In the genomic region with DNA sequence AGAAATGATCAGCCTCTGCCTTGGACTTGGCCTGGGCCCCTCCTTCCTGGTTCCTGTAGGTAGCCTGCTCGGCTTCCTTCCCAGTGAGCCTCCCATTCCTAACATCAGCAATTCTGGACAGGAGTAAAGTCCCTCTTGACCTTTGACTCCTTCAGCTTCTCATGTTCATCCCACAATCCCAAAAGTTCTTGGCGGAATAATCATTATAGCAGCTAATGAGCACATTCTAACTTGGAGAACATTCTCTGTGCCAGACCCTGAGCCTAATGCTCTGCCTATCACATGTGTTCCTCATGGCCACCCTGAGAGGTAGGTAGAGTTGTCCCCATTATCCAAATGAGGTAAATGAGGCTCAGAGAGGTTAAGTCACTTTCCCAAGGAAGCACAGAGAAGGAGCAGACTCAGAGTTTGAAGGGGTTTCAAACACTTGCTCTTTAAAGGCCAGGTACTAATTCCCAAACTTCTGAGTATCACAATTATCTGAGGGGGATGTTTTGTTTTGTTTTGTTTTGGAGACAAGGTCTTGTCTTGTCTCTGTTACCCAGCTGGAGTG, we compare ENCODE assay signal across 17 cellular contexts. TPM values are rescaled to one million over a fixed set of nuclear protein-coding genes. Genes with fewer than 3 reads are reported as not detected.
DNase-seq lines count a peak whose midpoint lies in the region; ATAC-seq and TF ChIP-seq lines count a peak whose summit lies in the region.
"Had no signal": no experiment of that assay in that cellular context is flagged by ENCODE, and none has a peak within 500 bp of the region (broad histone marks: within the 10 kb centered on the region; RNA-seq: fewer than 3 reads in every experiment).

No MANE protein-coding gene starts in this region.

- H3K36me3 Mint-ChIP-seq in activated CD8-positive, alpha-beta memory T cell treated with anti-CD3 and anti-CD28 coated beads, Interleukin-2, amount 10 ng/mL, durations not matched to agents 7 days and 5 days: no peaks in the 10 kb centered on the region
- H3K36me3 Mint-ChIP-seq in activated T-helper 17 cell treated with anti-CD3 and anti-CD28 coated beads, Interleukin-2, amount 50 U/mL, for 72 hours (ENCODE audit: low read depth): no peaks in the 10 kb centered on the region
- H3K36me3 Mint-ChIP-seq in endothelial cell (ENCODE audit: low read depth, unreplicated experiment): no peaks in the 10 kb centered on the region

- H3K4me3 ChIP-seq in liver (ENCODE audit: low read depth in 1 of 3, low read length in 3 of 3) (no peak overlapping the region), stomach (no peak overlapping the region), gastroesophageal sphincter (no peak overlapping the region)

- peak overlapping the region; percentile 68 to 93 for H3K27ac ChIP-seq in liver (ENCODE audit: low read depth in 1 of 2, low read length in 2 of 2)
- peak overlapping the region in 2 of 5 donors; percentile 2 to 78 for H3K27ac ChIP-seq in stomach
- no peak overlapping the region for H3K27ac ChIP-seq in gastroesophageal sphincter

- no peak overlapping the region for H3K4me3 Mint-ChIP-seq in activated CD8-positive, alpha-beta memory T cell treated with anti-CD3 and anti-CD28 coated beads, Interleukin-2, amount 10 ng/mL, durations not matched to agents 7 days and 5 days
- H3K4me3 Mint-ChIP-seq in activated T-helper 17 cell treated with anti-CD3 and anti-CD28 coated beads, Interleukin-2, amount 50 U/mL, for 72 hours: no peak overlapping the region
- H3K4me3 Mint-ChIP-seq in endothelial cell (ENCODE audit: unreplicated experiment): no peak overlapping the region

- no peak for ATAC-seq in activated CD8-positive, alpha-beta memory T cell treated with anti-CD3 and anti-CD28 coated beads, Interleukin-2, amount 10 ng/mL, durations not matched to agents 7 days and 5 days
- no peak for ATAC-seq in activated T-helper 17 cell treated with anti-CD3 and anti-CD28 coated beads, Interleukin-2, amount 50 U/mL, for 72 hours (replicated peaks)
- no peak for ATAC-seq in gastroesophageal sphincter
- ATAC-seq: Right ventricle myocardium inferior had no signal

- TF ChIP-seq POLR2A in stomach (IDR thresholded peaks at IDR 0.05) (no peak), gastroesophageal sphincter (IDR thresholded peaks at IDR 0.05) (no peak)

- no peak for DNase-seq in activated CD8-positive, alpha-beta memory T cell treated with anti-CD3 and anti-CD28 coated beads, Interleukin-2, amount 10 ng/mL, durations not matched to agents 7 days and 5 days
- DNase-seq in activated CD8-positive, alpha-beta memory T cell treated with anti-CD3 and anti-CD28 coated beads, Interleukin-2, amount 50 U/mL, for 4 hours: no peak
- peak; percentile 32 for DNase-seq in stomach
- no peak for DNase-seq in SW480 (ENCODE audit: low spot score)
- no peak for DNase-seq in endothelial cell (ENCODE audit: low spot score)
- DNase-seq: 8988T, C1 segment of cervical spinal cord, GDM1, Kasumi-1, MM.1S, NCI-H1092 treated with DMSO at 0.1 percent for 48 hours, NCI-H2227 treated with DMSO at 0.1 percent for 48 hours, NCI-H524 had no signal

- CTCF ChIA-PET in activated CD8-positive, alpha-beta memory T cell treated with anti-CD3 and anti-CD28 coated beads, Interleukin-2, amount 10 ng/mL, durations not matched to agents 7 days and 5 days (lab: Charles Lee): interaction anchor here (0.6 to 6.3 kb wide), 8 partner anchors 9 to 66 kb away, joined by 3 to 37 read pairs (median 3); no protein-coding TSS in a partner anchor

- peaks cover 8% of the 10 kb centered on the region for H3K4me1 Mint-ChIP-seq in activated CD8-positive, alpha-beta memory T cell treated with anti-CD3 and anti-CD28 coated beads, Interleukin-2, amount 10 ng/mL, durations not matched to agents 7 days and 5 days
- peaks cover 4% of the 10 kb centered on the region for H3K4me1 Mint-ChIP-seq in activated T-helper 17 cell treated with anti-CD3 and anti-CD28 coated beads, Interleukin-2, amount 50 U/mL, for 72 hours
- H3K4me1 Mint-ChIP-seq in endothelial cell (ENCODE audit: unreplicated experiment): no peaks in the 10 kb centered on the region

- TF ChIP-seq EP300 in stomach (IDR thresholded peaks at IDR 0.05): no peak
- TF ChIP-seq EP300 in gastroesophageal sphincter (IDR thresholded peaks at IDR 0.05): no peak

- TF ChIP-seq RAD21 in liver (IDR thresholded peaks at IDR 0.05): no peak

- WGBS in liver: 76% methylated on average over 2 of the region's 2 CpGs
- WGBS in stomach, 5 donors: 66 to 88% (median 75%) methylated on average over 2 of the region's 2 CpGs
- 60 to 67% methylated on average over 1 of the region's 2 CpGs for WGBS in gastroesophageal sphincter (ENCODE audit: low coverage in 1 of 2), 2 donors

- H3K36me3 ChIP-seq in liver (ENCODE audit: control insufficient read depth in 4 of 4, insufficient read depth in 3 of 4, low read depth in 1 of 4, low read length in 3 of 4) (no peaks in the 10 kb centered on the region), stomach (no peaks in the 10 kb centered on the region), gastroesophageal sphincter (peaks cover 0 to 16% of the 10 kb centered on the region in 2 donors)

- TF ChIP-seq CTCF in liver (IDR thresholded peaks at IDR 0.05; ENCODE audit: low read depth, low read length, missing input control) (no peak), stomach (IDR thresholded peaks at IDR 0.05) (no peak), gastroesophageal sphincter (IDR thresholded peaks at IDR 0.05) (no peak), endothelial cell (IDR thresholded peaks at IDR 0.05; ENCODE audit: unreplicated experiment) (no peak)

- H3K9me3 ChIP-seq in liver (ENCODE audit: control insufficient read depth in 4 of 4, low read length in 3 of 4) (no peaks in the 10 kb centered on the region), stomach (no peaks in the 10 kb centered on the region), gastroesophageal sphincter (no peaks in the 10 kb centered on the region)

- H3K27ac Mint-ChIP-seq in activated CD8-positive, alpha-beta memory T cell treated with anti-CD3 and anti-CD28 coated beads, Interleukin-2, amount 10 ng/mL, durations not matched to agents 7 days and 5 days: peak overlapping the region; percentile 5
- peak overlapping the region; percentile 52 for H3K27ac Mint-ChIP-seq in activated T-helper 17 cell treated with anti-CD3 and anti-CD28 coated beads, Interleukin-2, amount 50 U/mL, for 72 hours
- H3K27ac Mint-ChIP-seq in endothelial cell (ENCODE audit: unreplicated experiment): no peak overlapping the region

- no peaks in the 10 kb centered on the region for H3K27me3 Mint-ChIP-seq in activated CD8-positive, alpha-beta memory T cell treated with anti-CD3 and anti-CD28 coated beads, Interleukin-2, amount 10 ng/mL, durations not matched to agents 7 days and 5 days
- no peaks in the 10 kb centered on the region for H3K27me3 Mint-ChIP-seq in activated T-helper 17 cell treated with anti-CD3 and anti-CD28 coated beads, Interleukin-2, amount 50 U/mL, for 72 hours
- peaks cover 2% of the 10 kb centered on the region for H3K27me3 Mint-ChIP-seq in endothelial cell (ENCODE audit: unreplicated experiment)

- H3K4me1 ChIP-seq in liver (ENCODE audit: control insufficient read depth in 4 of 4, insufficient read depth in 4 of 4, low read length in 3 of 4): peaks cover 2 to 16% (median 13%) of the 10 kb centered on the region in 4 donors
- peaks cover 6 to 22% (median 20%) of the 10 kb centered on the region in 4 donors for H3K4me1 ChIP-seq in stomach
- H3K4me1 ChIP-seq in gastroesophageal sphincter: peaks cover 0 to 6% (median 0%) of the 10 kb centered on the region in 3 donors

- no peaks in the 10 kb centered on the region for H3K9me3 Mint-ChIP-seq in activated CD8-positive, alpha-beta memory T cell treated with anti-CD3 and anti-CD28 coated beads, Interleukin-2, amount 10 ng/mL, durations not matched to agents 7 days and 5 days (ENCODE audit: low read depth)
- H3K9me3 Mint-ChIP-seq in activated T-helper 17 cell treated with anti-CD3 and anti-CD28 coated beads, Interleukin-2, amount 50 U/mL, for 72 hours: no peaks in the 10 kb centered on the region
- no peaks in the 10 kb centered on the region for H3K9me3 Mint-ChIP-seq in endothelial cell (ENCODE audit: unreplicated experiment)

- intact Hi-C loops in stomach (cut with DNase I; ENCODE audit: low total_unique reads): no loop called here

- H3K27me3 ChIP-seq in liver (ENCODE audit: control insufficient read depth in 4 of 4, insufficient read depth in 4 of 4, low read length in 3 of 4): no peaks in the 10 kb centered on the region
- H3K27me3 ChIP-seq in stomach: no peaks in the 10 kb centered on the region
- no peaks in the 10 kb centered on the region for H3K27me3 ChIP-seq in gastroesophageal sphincter

- no peak overlapping the region for H3K9ac ChIP-seq in liver (ENCODE audit: low read depth in 1 of 2, low read length in 2 of 2)

RNA-seq across cellular contexts. Expression of a gene that starts 21.2 kb away (rescaled TPM):
- total RNA-seq in activated CD8-positive, alpha-beta memory T cell treated with anti-CD3 and anti-CD28 coated beads, Interleukin-2, amount 10 ng/mL, durations not matched to agents 7 days and 5 days: 10 to 100 TPM; 11.8 to 12.1 TPM
- total RNA-seq in activated T-helper 17 cell treated with anti-CD3 and anti-CD28 coated beads, Interleukin-2, amount 50 U/mL, for 72 hours: 10 to 100 TPM; 12.1 to 14.9 TPM
- 10 to 100 TPM; 10.7 to 12.2 TPM for total RNA-seq in liver
- 10 to 100 TPM; 20.2 to 34.0 TPM for polyA plus RNA-seq in liver
- total RNA-seq in stomach: 10 to 100 TPM in 2 of 5 donors, 1 to 10 TPM in 1, not detected in 2; 8.1 to 61.3 (median 13.0) TPM
- polyA plus RNA-seq in stomach: 10 to 100 TPM; 31.8 to 36.5 (median 34.1) TPM
- total RNA-seq in gastroesophageal sphincter: 10 to 100 TPM; 18.2 to 27.5 (median 24.5) TPM
- total RNA-seq in endothelial cell (ENCODE audit: unreplicated experiment): 26.8 TPM

RNA-seq across cellular contexts. Expression of a gene that starts 21.5 kb away (rescaled TPM):
- 10 to 100 TPM; 47.6 to 57.2 TPM for total RNA-seq in activated CD8-positive, alpha-beta memory T cell treated with anti-CD3 and anti-CD28 coated beads, Interleukin-2, amount 10 ng/mL, durations not matched to agents 7 days and 5 days
- total RNA-seq in activated T-helper 17 cell treated with anti-CD3 and anti-CD28 coated beads, Interleukin-2, amount 50 U/mL, for 72 hours: 10 to 100 TPM; 31.2 to 60.0 TPM
- total RNA-seq in liver (10 to 100 TPM; 21.9 to 45.7 TPM), stomach (100 to 1,000 TPM in 2 of 5 donors, 10 to 100 TPM in 3; 48.4 to 204 (median 92.7) TPM), gastroesophageal sphincter (100 to 1,000 TPM in 1 of 4 donors, 10 to 100 TPM in 3; 71.1 to 130 (median 83.1) TPM), endothelial cell (ENCODE audit: unreplicated experiment) (69.4 TPM)
- polyA plus RNA-seq in liver (10 to 100 TPM; 14.4 to 34.0 TPM), stomach (10 to 100 TPM; 54.3 to 62.3 (median 60.1) TPM)

RNA-seq across cellular contexts. Expression of a gene that starts 24.9 kb away (rescaled TPM):
- total RNA-seq in activated CD8-positive, alpha-beta memory T cell treated with anti-CD3 and anti-CD28 coated beads, Interleukin-2, amount 10 ng/mL, durations not matched to agents 7 days and 5 days: 10 to 100 TPM; 22.3 to 34.2 TPM
- total RNA-seq in activated T-helper 17 cell treated with anti-CD3 and anti-CD28 coated beads, Interleukin-2, amount 50 U/mL, for 72 hours: 10 to 100 TPM; 22.6 to 35.2 TPM
- total RNA-seq in liver (10 to 100 TPM; 12.7 to 13.3 TPM), stomach (10 to 100 TPM in 2 of 5 donors, 1 to 10 TPM in 3; 4.9 to 15.9 (median 7.6) TPM), gastroesophageal sphincter (10 to 100 TPM in 1 of 4 donors, 1 to 10 TPM in 3; 5.1 to 11.4 (median 7.5) TPM), endothelial cell (ENCODE audit: unreplicated experiment) (25.8 TPM)
- polyA plus RNA-seq in liver (10 to 100 TPM; 25.4 to 35.8 TPM), stomach (10 to 100 TPM; 11.9 to 15.6 (median 15.3) TPM)

RNA-seq across cellular contexts. Expression of a gene that starts 25.3 kb away (rescaled TPM):
- 10 to 100 TPM; 29.8 to 41.1 TPM for total RNA-seq in activated CD8-positive, alpha-beta memory T cell treated with anti-CD3 and anti-CD28 coated beads, Interleukin-2, amount 10 ng/mL, durations not matched to agents 7 days and 5 days
- 10 to 100 TPM; 30.8 to 44.4 TPM for total RNA-seq in activated T-helper 17 cell treated with anti-CD3 and anti-CD28 coated beads, Interleukin-2, amount 50 U/mL, for 72 hours
- total RNA-seq in liver (10 to 100 TPM; 12.8 to 31.4 TPM), stomach (100 to 1,000 TPM in 1 of 5 donors, 10 to 100 TPM in 4; 10.5 to 156 (median 55.9) TPM), gastroesophageal sphincter (10 to 100 TPM; 25.8 to 40.5 (median 31.8) TPM), endothelial cell (ENCODE audit: unreplicated experiment) (46.6 TPM)
- polyA plus RNA-seq in liver (10 to 100 TPM; 36.2 to 53.3 TPM), stomach (10 to 100 TPM; 56.8 to 92.4 (median 70.5) TPM)

RNA-seq across cellular contexts. Expression of a gene that starts 43.0 kb away (rescaled TPM):
- 10 to 100 TPM; 19.3 to 26.1 TPM for total RNA-seq in activated CD8-positive, alpha-beta memory T cell treated with anti-CD3 and anti-CD28 coated beads, Interleukin-2, amount 10 ng/mL, durations not matched to agents 7 days and 5 days
- total RNA-seq in activated T-helper 17 cell treated with anti-CD3 and anti-CD28 coated beads, Interleukin-2, amount 50 U/mL, for 72 hours: 10 to 100 TPM in 1 of 2 donors, 1 to 10 TPM in 1; 7.7 to 22.3 TPM
- total RNA-seq in liver (10 to 100 TPM in 1 of 2 donors, 1 to 10 TPM in 1; 5.9 to 18.6 TPM), stomach (100 to 1,000 TPM in 1 of 5 donors, 10 to 100 TPM in 3, 1 to 10 TPM in 1; 9.0 to 200 (median 24.1) TPM), gastroesophageal sphincter (10 to 100 TPM; 14.3 to 34.3 (median 20.4) TPM), endothelial cell (ENCODE audit: unreplicated experiment) (23.0 TPM)
- polyA plus RNA-seq in liver (10 to 100 TPM; 10.8 to 36.4 TPM), stomach (10 to 100 TPM in 2 of 3 donors, 1 to 10 TPM in 1; 6.0 to 21.4 (median 20.1) TPM)

Comparison
In these comparisons a context has a peak if more than half of its experiments do, and no peak if none do; other contexts are left out.
1. H3K27ac ChIP-seq: peak in liver (2 of 2); none in gastroesophageal sphincter (0 of 4).